Comparison of ENCODE assay signal across 28 cellular contexts in genomic region chr14:58285132-58285531, GRCh38. TPM values are rescaled to one million over a fixed set of nuclear protein-coding genes. Genes with fewer than 3 reads are reported as not detected.
A peak's percentile ranks its signal among the peaks of the same experiment; 100 is the strongest.
DNase-seq lines count a peak whose midpoint lies in the region; ATAC-seq, FAIRE-seq and TF ChIP-seq lines count a peak whose summit lies in the region.
"Had no signal": no experiment of that assay in that cellular context is flagged by ENCODE, and none has a peak within 500 bp of the region (broad histone marks: within the 10 kb centered on the region; RNA-seq: fewer than 3 reads in every experiment).

No MANE protein-coding gene starts in this region.

- H3K4me1 ChIP-seq in breast epithelium, result peaks cover 0 to 16% of the 10 kb centered on the region in 2 donors
- H3K4me1 ChIP-seq in K562 (replicated peaks in 1 of 2; ENCODE audit: control insufficient read depth in 2 of 2, insufficient read depth in 2 of 2, low read length in 2 of 2), result peaks cover 0 to 25% of the 10 kb centered on the region in 2 experiments; a peak in 4 of 5 replicates
- H3K4me1 ChIP-seq in left ventricle myocardium inferior, result peaks cover 75% of the 10 kb centered on the region
- H3K4me1 ChIP-seq: testis had no signal

- CTCF ChIA-PET in MCF 10A (lab: Yijun Ruan, JAX) (no interaction called here), WTC11 (lab: Charles Lee) (no interaction called here), K562 (lab: Yijun Ruan, JAX; ENCODE audit: low intra/inter-chr PET ratio) (no interaction called here)

- 95% methylated on average over 4 of the region's 4 CpGs for WGBS in K562 (ENCODE audit: insufficient coverage, low coverage, missing lambda C conversion rate)

- no peak overlapping the region for H3K4me3 Mint-ChIP-seq in MCF 10A (ENCODE audit: unreplicated experiment)
- no peak overlapping the region for H3K4me3 Mint-ChIP-seq in WTC11
- H3K4me3 Mint-ChIP-seq in stimulated activated effector memory CD8-positive, alpha-beta T cell treated with anti-CD3 and anti-CD28 coated beads, Interleukin-12 subunit alpha, Interleukin-12 subunit beta, amount 100 ng/mL, for 72 hours, result no peak overlapping the region
- H3K4me3 Mint-ChIP-seq: activated CD4-positive, alpha-beta T cell treated with anti-CD3 and anti-CD28 coated beads, Interleukin-2, amount 10 ng/mL, durations not matched to agents 7 days and 5 days; stimulated activated naive B cell treated with anti-CD40 and anti-IgM and Interleukin-4, amounts not matched to agents 10 μg/mL and 1 μg/mL and 100 μg/mL, for 72 hours had no signal

- no TSS peak for BruUV-seq in MCF 10A (replicated peaks; lab: Mats Ljungman, UMichigan)
- no TSS peak for BruUV-seq in K562 (replicated peaks; lab: Mats Ljungman, UMichigan)

- H3K79me2 ChIP-seq in K562 (ENCODE audit: control insufficient read depth, insufficient read depth, low read length), result peaks cover 75% of the 10 kb centered on the region

- H3K27ac Mint-ChIP-seq in MCF 10A (ENCODE audit: low read depth, unreplicated experiment) (peak overlapping the region; percentile 21), WTC11 (peak overlapping the region; percentile 41; the same call in 1 of the 2 replicates)
- peak overlapping the region; percentile 4 for H3K27ac Mint-ChIP-seq in stimulated activated effector memory CD8-positive, alpha-beta T cell treated with anti-CD3 and anti-CD28 coated beads, Interleukin-12 subunit alpha, Interleukin-12 subunit beta, amount 100 ng/mL, for 72 hours
- H3K27ac Mint-ChIP-seq: activated CD4-positive, alpha-beta T cell treated with anti-CD3 and anti-CD28 coated beads, Interleukin-2, amount 10 ng/mL, durations not matched to agents 7 days and 5 days; stimulated activated naive B cell treated with anti-CD40 and anti-IgM and Interleukin-4, amounts not matched to agents 10 μg/mL and 1 μg/mL and 100 μg/mL, for 72 hours had no signal

- FAIRE-seq in K562 (lab: Jason Lieb, UNC), result no peak
- FAIRE-seq: endometrium had no signal

- ATAC-seq in WTC11 (no peak), K562 (no peak), GM18502 (IDR thresholded peaks at IDR 0.05; ENCODE audit: poor library complexity, unreplicated experiment) (no peak)
- ATAC-seq in stimulated activated effector memory CD8-positive, alpha-beta T cell treated with anti-CD3 and anti-CD28 coated beads, Interleukin-12 subunit alpha, Interleukin-12 subunit beta, amount 100 ng/mL, for 72 hours, result no peak
- ATAC-seq: gastrocnemius medialis; left cardiac atrium; right lobe of liver; stimulated activated naive B cell treated with anti-CD40 and anti-IgM and Interleukin-4, amounts not matched to agents 10 μg/mL and 1 μg/mL and 100 μg/mL, for 72 hours had no signal

- TF ChIP-seq POLR2A in breast epithelium (IDR thresholded peaks at IDR 0.05), result no peak
- TF ChIP-seq POLR2A in K562 (conservative IDR thresholded peaks at IDR 0.05), result no peak

- H3K27me3 Mint-ChIP-seq in MCF 10A (ENCODE audit: insufficient read depth, unreplicated experiment) (no peaks in the 10 kb centered on the region), WTC11 (ENCODE audit: low read depth) (no peaks in the 10 kb centered on the region)
- H3K27me3 Mint-ChIP-seq: activated CD4-positive, alpha-beta T cell treated with anti-CD3 and anti-CD28 coated beads, Interleukin-2, amount 10 ng/mL, durations not matched to agents 7 days and 5 days; stimulated activated naive B cell treated with anti-CD40 and anti-IgM and Interleukin-4, amounts not matched to agents 10 μg/mL and 1 μg/mL and 100 μg/mL, for 72 hours had no signal

- H3K9me3 Mint-ChIP-seq in MCF 10A (ENCODE audit: unreplicated experiment), result no peaks in the 10 kb centered on the region
- H3K9me3 Mint-ChIP-seq in WTC11, result no peaks in the 10 kb centered on the region
- no peaks in the 10 kb centered on the region for H3K9me3 Mint-ChIP-seq in stimulated activated effector memory CD8-positive, alpha-beta T cell treated with anti-CD3 and anti-CD28 coated beads, Interleukin-12 subunit alpha, Interleukin-12 subunit beta, amount 100 ng/mL, for 72 hours
- H3K9me3 Mint-ChIP-seq: activated CD4-positive, alpha-beta T cell treated with anti-CD3 and anti-CD28 coated beads, Interleukin-2, amount 10 ng/mL, durations not matched to agents 7 days and 5 days had no signal

- H3K27ac ChIP-seq in breast epithelium (no peak overlapping the region), K562 (ENCODE audit: extremely low read depth, low read depth, low read length) (no peak overlapping the region), left ventricle myocardium inferior (replicated peaks) (no peak overlapping the region)
- H3K27ac ChIP-seq: cardiac muscle cell, testis, uterus had no signal

- no peaks in the 10 kb centered on the region for H3K9me3 ChIP-seq in breast epithelium
- no peaks in the 10 kb centered on the region for H3K9me3 ChIP-seq in K562 (replicated peaks; ENCODE audit: control insufficient read depth, insufficient read depth, low read depth, low read length)
- no peaks in the 10 kb centered on the region for H3K9me3 ChIP-seq in left ventricle myocardium inferior (replicated peaks)
- H3K9me3 ChIP-seq: BLaER1 treated with 17β-estradiol and CSF1 and Interleukin-3, amounts not matched to agents 10 nM and 100 nM; gastrocnemius medialis; right lobe of liver; testis; uterus had no signal

- TF ChIP-seq RAD21 in K562 (CRISPR knock-in tag; conservative IDR thresholded peaks at IDR 0.05 in 1 of 2, IDR thresholded peaks at IDR 0.05 in 1 of 2), result no peak

- intact Hi-C loops in MCF 10A (cut with micrococcal nuclease), result no loop called here
- intact Hi-C loops in breast epithelium (cut with DNase I; ENCODE audit: low total_unique reads), result no loop called here
- intact Hi-C loops in K562 (cut with micrococcal nuclease), result no loop called here
- intact Hi-C loops in left ventricle myocardium inferior (cut with micrococcal nuclease), result no loop called here

- H3K36me3 ChIP-seq in breast epithelium (no peaks in the 10 kb centered on the region), K562 (ENCODE audit: control insufficient read depth, insufficient read depth, low read length) (peaks cover 86% of the 10 kb centered on the region), left ventricle myocardium inferior (peaks cover 66% of the 10 kb centered on the region)
- H3K36me3 ChIP-seq: uterus had no signal

- DNase-seq in MCF 10A (ENCODE audit: unreplicated experiment), result no peak
- DNase-seq in breast epithelium (ENCODE audit: low spot score in 2 of 2), result no peak
- DNase-seq in WTC11 (ENCODE audit: low spot score), result no peak
- no peak for DNase-seq in K562 (ENCODE audit: extremely low read depth in 1 of 4, low spot score in 3 of 4)
- no peak for DNase-seq in stimulated activated effector memory CD8-positive, alpha-beta T cell treated with anti-CD3 and anti-CD28 coated beads, Interleukin-12 subunit alpha, Interleukin-12 subunit beta, amount 100 ng/mL, for 72 hours (ENCODE audit: low spot score in 2 of 2)
- no peak for DNase-seq in left ventricle myocardium inferior
- DNase-seq in NCI-H510A (lab: John Stamatoyannopoulos, UW), result no peak
- DNase-seq: activated CD4-positive, alpha-beta T cell treated with anti-CD3 and anti-CD28 coated beads, Interleukin-2, amount 10 ng/mL, durations not matched to agents 7 days and 5 days; anterior cingulate cortex; cortex of kidney; gastrocnemius medialis; HCEC 1CT; KG1; left cardiac atrium; NCI-H1417; NCI-H2081 treated with DMSO at 0.1 percent for 48 hours; NCI-H345; NCI-H774; right lobe of liver; RPMI8226; stimulated activated CD4-positive, alpha-beta T cell treated with anti-CD3 and anti-CD28 coated beads, Interleukin-4, amount 100 ng/mL, for 24 hours; stimulated activated naive B cell treated with anti-CD40 and anti-IgM and Interleukin-4, amounts not matched to agents 10 μg/mL and 1 μg/mL and 100 μg/mL, for 72 hours; testis; uterus had no signal

- POLR2A ChIA-PET in MCF 10A (lab: Yijun Ruan, JAX), result interaction anchor here (1.3 to 5.4 kb wide), 2 partner anchors 8 to 14 kb away, joined by 5 to 82 read pairs; partner anchors contain the start of gene ARID4A
- POLR2A ChIA-PET in WTC11 (lab: Charles Lee), result no interaction called here
- POLR2A ChIA-PET in K562 (lab: Yijun Ruan, JAX), result no interaction called here

- TF ChIP-seq EP300 in K562 (IDR thresholded peaks at IDR 0.05; ENCODE audit: low read length), result no peak

- no peak overlapping the region for H3K4me2 ChIP-seq in K562 (ENCODE audit: insufficient read depth, low read length)

- peaks cover 53% of the 10 kb centered on the region for H3K4me1 Mint-ChIP-seq in MCF 10A (ENCODE audit: insufficient read depth, unreplicated experiment)
- no peaks in the 10 kb centered on the region for H3K4me1 Mint-ChIP-seq in WTC11
- H3K4me1 Mint-ChIP-seq in stimulated activated effector memory CD8-positive, alpha-beta T cell treated with anti-CD3 and anti-CD28 coated beads, Interleukin-12 subunit alpha, Interleukin-12 subunit beta, amount 100 ng/mL, for 72 hours, result peaks cover 73% of the 10 kb centered on the region

- no peaks in the 10 kb centered on the region for H3K27me3 ChIP-seq in breast epithelium
- no peaks in the 10 kb centered on the region for H3K27me3 ChIP-seq in K562 (ENCODE audit: control insufficient read depth in 2 of 2, insufficient read depth in 2 of 2, low read length in 2 of 2)
- H3K27me3 ChIP-seq in left ventricle myocardium inferior (ENCODE audit: low read depth), result no peaks in the 10 kb centered on the region
- H3K27me3 ChIP-seq: BLaER1 treated with 17β-estradiol and CSF1 and Interleukin-3, amounts not matched to agents 10 nM and 100 nM; cardiac muscle cell; gastrocnemius medialis; right lobe of liver; testis; uterus had no signal

- H3K36me3 Mint-ChIP-seq in MCF 10A (ENCODE audit: insufficient read depth, unreplicated experiment) (peaks cover 86% of the 10 kb centered on the region), WTC11 (peaks cover 62% of the 10 kb centered on the region)
- H3K36me3 Mint-ChIP-seq in stimulated activated effector memory CD8-positive, alpha-beta T cell treated with anti-CD3 and anti-CD28 coated beads, Interleukin-12 subunit alpha, Interleukin-12 subunit beta, amount 100 ng/mL, for 72 hours, result peaks cover 99% of the 10 kb centered on the region

- TF ChIP-seq CTCF in MCF 10A (IDR thresholded peaks at IDR 0.05; ENCODE audit: unreplicated experiment) (no peak), breast epithelium (IDR thresholded peaks at IDR 0.05) (no peak), WTC11 (IDR thresholded peaks at IDR 0.05) (no peak), K562 (IDR thresholded peaks at IDR 0.05 in 2 of 3, conservative IDR thresholded peaks at IDR 0.05 in 1 of 3; ENCODE audit: insufficient read depth in 2 of 3, low read depth in 1 of 3, low read length in 3 of 3) (no peak), left ventricle myocardium inferior (IDR thresholded peaks at IDR 0.05; ENCODE audit: borderline replicate concordance) (no peak)

- H4K20me1 ChIP-seq in K562 (replicated peaks; ENCODE audit: control insufficient read depth, insufficient read depth, low read length), result peaks cover 6% of the 10 kb centered on the region

- in situ Hi-C loops in K562 (cut with MboI), result no loop called here

- H3K9me1 ChIP-seq in K562 (ENCODE audit: control insufficient read depth, insufficient read depth, low read length), result no peaks in the 10 kb centered on the region

- no peak overlapping the region for H3K4me3 ChIP-seq in breast epithelium
- H3K4me3 ChIP-seq in K562, result no peak overlapping the region
- no peak overlapping the region for H3K4me3 ChIP-seq in left ventricle myocardium inferior
- H3K4me3 ChIP-seq: BLaER1 treated with 17β-estradiol and CSF1 and Interleukin-3, amounts not matched to agents 10 nM and 100 nM; cardiac muscle cell; gastrocnemius medialis; right lobe of liver; testis; uterus had no signal

- H3K9ac ChIP-seq in K562 (ENCODE audit: insufficient read depth in 1 of 2, low read depth in 2 of 2, low read length in 2 of 2), result no peak overlapping the region
- H3K9ac ChIP-seq: BLaER1 treated with 17β-estradiol and CSF1 and Interleukin-3, amounts not matched to agents 10 nM and 100 nM had no signal

- H2AFZ ChIP-seq in K562 (ENCODE audit: low read depth, low read length), result no peak overlapping the region

RNA-seq across cellular contexts. Expression of gene ARID4A, which starts 13.2 kb away (rescaled TPM):
- total RNA-seq in MCF 10A (2022) (18.2 and 19.0 TPM in 2 replicates), breast epithelium (10 to 100 TPM; 24.6 to 33.1 (median 28.0) TPM), WTC11 (2021) (12.5 to 15.0 TPM (median 12.6 TPM) in 3 replicates), K562 (2014; rRNA removed) (6.5 and 6.9 TPM in 2 replicates), K562 (2014; rRNA removed; fragmentation: Illumina TruSeq; extraction: Trizol) (9.5 and 11.9 TPM in 2 replicates), K562 (2015; rRNA removed; fragmentation: Illumina TruSeq; extraction: Trizol) (8.4 and 8.7 TPM in 2 replicates), K562 (2021) (8.4 and 11.5 TPM in 2 replicates), left ventricle myocardium inferior (14.2 TPM)
- 15.6 and 79.0 TPM in 2 replicates for total RNA-seq in K562 (2011; cell fraction: chromatin; rRNA removed; ENCODE audit: low replicate concordance)
- 8.3 and 13.4 TPM in 2 replicates for total RNA-seq in K562 (2011; cell fraction: nucleolus; rRNA removed)
- total RNA-seq in K562 (2011; cell fraction: nucleoplasm; rRNA removed), result 18.1 and 23.6 TPM in 2 replicates
- polyA plus RNA-seq in K562 (2011; rRNA removed) (7.3 and 9.0 TPM in 2 replicates), K562 (2014; fragmentation: Illumina TruSeq; extraction: Trizol) (7.4 and 9.4 TPM in 2 replicates), K562 (2014; fragmentation: Nextera tagmentation; extraction: Ambion mirVana) (1 to 10 TPM; 2.4 to 2.8 TPM), K562 (2014; rRNA removed) (7.1 and 7.5 TPM in 2 replicates)
- 1.7 and 2.9 TPM in 2 replicates for polyA plus RNA-seq in K562 (2011; cell fraction: cytosol; rRNA removed)
- polyA plus RNA-seq in K562 (2011; cell fraction: nucleus; rRNA removed), result 8.6 and 15.2 TPM in 2 replicates
- 5.5 and 5.7 TPM in 2 replicates for polyA plus RNA-seq in K562 (2012)
- 37.9 and 46.4 TPM in 2 replicates for polyA minus RNA-seq in K562 (2011; rRNA and poly(A)+ RNA removed)
- 4.4 and 5.8 TPM in 2 replicates for polyA minus RNA-seq in K562 (2011; cell fraction: cytosol; rRNA and poly(A)+ RNA removed)
- 16.8 and 36.8 TPM in 2 replicates for polyA minus RNA-seq in K562 (2011; cell fraction: nucleus; rRNA and poly(A)+ RNA removed)

RNA-seq across cellular contexts. Expression of gene PSMA3, which starts 40.5 kb away (rescaled TPM):
- total RNA-seq in MCF 10A (2022) (203 and 239 TPM in 2 replicates), breast epithelium (100 to 1,000 TPM in 1 of 3 donors, 10 to 100 TPM in 2; 76.2 to 113 (median 88.1) TPM), WTC11 (2021) (260 to 286 TPM (median 270 TPM) in 3 replicates), K562 (2014; rRNA removed) (119 and 142 TPM in 2 replicates), K562 (2014; rRNA removed; fragmentation: Illumina TruSeq; extraction: Trizol) (165 and 194 TPM in 2 replicates), K562 (2015; rRNA removed; fragmentation: Illumina TruSeq; extraction: Trizol) (124 and 129 TPM in 2 replicates), K562 (2021) (271 and 299 TPM in 2 replicates), left ventricle myocardium inferior (161 TPM)
- total RNA-seq in K562 (2011; cell fraction: chromatin; rRNA removed; ENCODE audit: low replicate concordance), result 68.2 and 140 TPM in 2 replicates
- 57.9 and 63.4 TPM in 2 replicates for total RNA-seq in K562 (2011; cell fraction: nucleolus; rRNA removed)
- total RNA-seq in K562 (2011; cell fraction: nucleoplasm; rRNA removed), result 93.2 and 97.3 TPM in 2 replicates
- polyA plus RNA-seq in K562 (2011; rRNA removed) (384 and 470 TPM in 2 replicates), K562 (2014; fragmentation: Illumina TruSeq; extraction: Trizol) (303 and 319 TPM in 2 replicates), K562 (2014; fragmentation: Nextera tagmentation; extraction: Ambion mirVana) (100 to 1,000 TPM; 667 to 786 TPM), K562 (2014; rRNA removed) (354 and 374 TPM in 2 replicates)
- 284 and 371 TPM in 2 replicates for polyA plus RNA-seq in K562 (2011; cell fraction: cytosol; rRNA removed)
- polyA plus RNA-seq in K562 (2011; cell fraction: nucleus; rRNA removed), result 81.2 and 125 TPM in 2 replicates
- polyA plus RNA-seq in K562 (2012), result 144 and 328 TPM in 2 replicates
- 276 and 302 TPM in 2 replicates for polyA minus RNA-seq in K562 (2011; rRNA and poly(A)+ RNA removed)
- 63.3 and 85.5 TPM in 2 replicates for polyA minus RNA-seq in K562 (2011; cell fraction: cytosol; rRNA and poly(A)+ RNA removed)
- 34.9 and 63.1 TPM in 2 replicates for polyA minus RNA-seq in K562 (2011; cell fraction: nucleus; rRNA and poly(A)+ RNA removed)
